13 cellular contexts compared by ENCODE assay signal in the genomic region with DNA sequence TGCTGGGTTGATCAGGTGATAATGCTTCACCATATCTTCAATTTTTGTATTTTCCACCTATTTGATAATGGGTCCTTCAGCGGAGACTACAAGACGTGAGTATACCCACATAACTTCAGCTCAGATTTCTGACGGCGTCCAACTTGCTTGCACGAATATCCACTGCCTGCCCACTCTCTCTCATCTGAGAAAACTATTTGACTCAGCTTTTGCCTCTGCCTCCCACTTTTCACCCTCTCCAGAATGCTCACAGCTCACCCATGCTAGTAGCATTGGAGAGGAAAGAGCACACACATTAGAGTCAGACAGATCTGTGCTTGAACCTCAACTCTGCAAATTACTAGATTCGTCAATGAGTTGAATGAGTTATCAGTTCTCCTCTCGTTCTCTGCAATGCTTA.
DNase-seq lines count a peak whose midpoint lies in the region; ATAC-seq and FAIRE-seq lines count a peak whose summit lies in the region.
"Had no signal": no experiment of that assay in that cellular context is flagged by ENCODE, and none has a peak within 500 bp of the region (broad histone marks: within the 10 kb centered on the region; RNA-seq: fewer than 3 reads in every experiment).

No MANE protein-coding gene starts in this region.

- H3K36me3 Mint-ChIP-seq in activated T-helper 17 cell treated with anti-CD3 and anti-CD28 coated beads, Interleukin-2, amount 50 U/mL, for 72 hours (ENCODE audit: low read depth), result peaks cover 100% of the 10 kb centered on the region

- peak overlapping the region; percentile 75 for H3K4me3 Mint-ChIP-seq in activated T-helper 17 cell treated with anti-CD3 and anti-CD28 coated beads, Interleukin-2, amount 50 U/mL, for 72 hours
- peak overlapping the region; percentile 72 to 90 for H3K4me3 Mint-ChIP-seq in stimulated activated naive CD8-positive, alpha-beta T cell treated with anti-CD3 and anti-CD28 coated beads, Interleukin-15, amount 100 ng/mL, for 72 hours

- no peak for FAIRE-seq in urothelium cell line (lab: Jason Lieb, UNC)

- H3K27me3 Mint-ChIP-seq in activated T-helper 17 cell treated with anti-CD3 and anti-CD28 coated beads, Interleukin-2, amount 50 U/mL, for 72 hours, result no peaks in the 10 kb centered on the region
- H3K27me3 Mint-ChIP-seq in stimulated activated naive CD8-positive, alpha-beta T cell treated with anti-CD3 and anti-CD28 coated beads, Interleukin-15, amount 100 ng/mL, for 72 hours, result no peaks in the 10 kb centered on the region

- no peaks in the 10 kb centered on the region for H3K9me3 Mint-ChIP-seq in activated T-helper 17 cell treated with anti-CD3 and anti-CD28 coated beads, Interleukin-2, amount 50 U/mL, for 72 hours
- no peaks in the 10 kb centered on the region for H3K9me3 Mint-ChIP-seq in stimulated activated naive CD8-positive, alpha-beta T cell treated with anti-CD3 and anti-CD28 coated beads, Interleukin-15, amount 100 ng/mL, for 72 hours

- peak overlapping the region; percentile 98 for H3K27ac Mint-ChIP-seq in activated T-helper 17 cell treated with anti-CD3 and anti-CD28 coated beads, Interleukin-2, amount 50 U/mL, for 72 hours
- peak overlapping the region in 1 of 2 donors; percentile 38 for H3K27ac Mint-ChIP-seq in stimulated activated naive CD8-positive, alpha-beta T cell treated with anti-CD3 and anti-CD28 coated beads, Interleukin-15, amount 100 ng/mL, for 72 hours

- peaks cover 50% of the 10 kb centered on the region for H3K4me1 Mint-ChIP-seq in activated T-helper 17 cell treated with anti-CD3 and anti-CD28 coated beads, Interleukin-2, amount 50 U/mL, for 72 hours
- H3K4me1 Mint-ChIP-seq in stimulated activated naive CD8-positive, alpha-beta T cell treated with anti-CD3 and anti-CD28 coated beads, Interleukin-15, amount 100 ng/mL, for 72 hours, result peaks cover 95% of the 10 kb centered on the region

- DNase-seq in activated naive CD4-positive, alpha-beta T cell treated with Interleukin-2 at 50 U/mL for 16 hours, result peak; percentile 59
- no peak for DNase-seq in activated naive CD4-positive, alpha-beta T cell (lab: John Stamatoyannopoulos, UW)
- DNase-seq in stimulated activated naive CD8-positive, alpha-beta T cell treated with anti-CD3 and anti-CD28 coated beads, Interleukin-15, amount 100 ng/mL, for 72 hours, result peak in 1 of 2 donors; percentile 35
- DNase-seq in NCI-H526 treated with DMSO at 0.1 percent for 48 hours (lab: John Stamatoyannopoulos, UW) (no peak), urothelium cell line (ENCODE audit: low spot score) (no peak)
- DNase-seq: colonic mucosa; GF-D8; islet precursor cell; NCI-H1092 treated with DMSO at 0.1 percent for 48 hours; NK-92 treated with Interleukin-12 subunit alpha and Interleukin-12 subunit beta, amount 100 ng/mL, for 24 hours had no signal

- peak; percentile 28 for ATAC-seq in HG03432 (IDR thresholded peaks at IDR 0.05; ENCODE audit: unreplicated experiment)
- ATAC-seq in activated T-helper 17 cell treated with anti-CD3 and anti-CD28 coated beads, Interleukin-2, amount 50 U/mL, for 72 hours (replicated peaks), result peak; percentile 62
- ATAC-seq in stimulated activated naive CD8-positive, alpha-beta T cell treated with anti-CD3 and anti-CD28 coated beads, Interleukin-15, amount 100 ng/mL, for 72 hours, result peak; percentile 43
- no peak for ATAC-seq in GM21390 (IDR thresholded peaks at IDR 0.05; ENCODE audit: unreplicated experiment)
